ENCODE assay signal across 1 cellular context in the genomic region with DNA sequence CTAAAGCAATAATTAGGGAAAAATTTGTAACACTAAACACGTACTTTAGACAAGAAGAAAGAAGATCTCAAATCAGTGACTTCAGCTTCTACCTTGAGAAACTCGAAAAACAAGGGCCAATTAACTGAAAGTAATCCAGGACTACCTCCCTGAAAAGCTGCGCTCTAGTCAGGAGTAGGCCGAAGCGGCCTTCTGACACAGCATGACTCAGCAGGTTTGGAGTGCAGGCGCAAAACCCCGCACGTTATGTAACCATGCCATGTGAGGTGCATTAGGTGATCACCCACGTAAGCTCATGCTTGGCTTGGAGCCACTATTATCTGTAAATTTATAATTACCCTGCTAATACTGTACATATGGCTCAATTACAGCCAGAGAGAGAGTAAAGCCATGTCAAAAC.
TF ChIP-seq lines count a peak whose summit lies in the region.

No MANE protein-coding gene starts in this region.

TF ChIP-seq in H1, 55 proteins besides CTCF, POLR2A, EP300 and RAD21:
- TF ChIP-seq, protein P1, sequence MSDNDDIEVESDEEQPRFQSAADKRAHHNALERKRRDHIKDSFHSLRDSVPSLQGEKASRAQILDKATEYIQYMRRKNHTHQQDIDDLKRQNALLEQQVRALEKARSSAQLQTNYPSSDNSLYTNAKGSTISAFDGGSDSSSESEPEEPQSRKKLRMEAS (IDR thresholded peaks at IDR 0.05): 0 out of 2 replicates have a peak, but pooled peaks have one; percentile 29
- TF ChIP-seq YY1 (IDR thresholded peaks at IDR 0.05; ENCODE audit: low read depth, low read length) (peak; percentile 62), SP2 (IDR thresholded peaks at IDR 0.05; ENCODE audit: low read length) (no peak), BACH1 (IDR thresholded peaks at IDR 0.05; ENCODE audit: low read length) (peak; percentile 47; the same call in 1 of the 2 replicates)
